ENCODE assay signal across 24 cellular contexts in the genomic region with DNA sequence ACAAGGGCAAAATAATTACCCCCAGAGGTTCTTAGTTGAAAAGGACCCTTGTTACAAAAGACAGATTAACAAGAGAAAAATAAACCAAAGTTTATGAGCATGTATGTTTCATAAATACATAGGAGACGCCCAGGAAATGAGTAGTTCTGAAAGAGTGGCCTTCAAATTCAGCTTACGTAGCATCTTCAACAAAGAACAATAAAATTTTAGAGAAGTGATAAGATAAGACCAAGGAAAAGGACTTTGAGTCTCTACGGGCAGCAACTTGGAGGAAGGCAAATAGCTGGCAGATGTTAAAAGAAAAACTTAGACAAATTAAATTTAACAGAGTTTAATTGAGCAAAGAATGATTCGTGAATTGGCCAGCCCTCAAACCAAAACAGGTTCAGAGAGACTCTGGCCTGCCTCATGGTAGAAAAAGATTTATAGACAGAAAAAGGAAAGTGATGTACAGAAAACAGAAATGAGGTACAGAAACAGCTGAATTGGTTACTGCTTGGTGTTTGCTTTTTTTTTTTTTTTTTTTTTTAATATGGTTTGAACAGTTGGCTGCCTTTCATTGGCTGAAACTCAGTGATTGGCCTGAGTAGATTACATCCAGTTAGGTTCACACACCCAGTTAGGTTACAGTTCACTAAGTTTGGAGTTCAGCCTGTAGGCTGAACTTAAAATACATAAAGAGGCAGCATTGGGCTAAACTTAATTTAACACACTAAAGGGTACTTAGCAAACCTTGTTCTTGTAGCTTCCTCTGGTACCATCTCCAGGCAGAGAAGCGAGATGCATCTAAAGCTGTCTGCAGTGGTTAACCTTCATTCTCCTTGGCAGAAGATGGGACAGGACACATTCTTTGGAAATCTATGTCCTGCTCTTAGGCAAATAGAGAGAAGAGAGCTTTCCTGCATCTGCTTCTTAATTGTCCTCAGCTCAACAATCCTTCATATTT. TPM values are rescaled to one million over a fixed set of nuclear protein-coding genes. Genes with fewer than 3 reads are reported as not detected.
A peak's percentile ranks its signal among the peaks of the same experiment; 100 is the strongest.
DNase-seq lines count a peak whose midpoint lies in the region; ATAC-seq, FAIRE-seq and TF ChIP-seq lines count a peak whose summit lies in the region.
"Had no signal": no experiment of that assay in that cellular context is flagged by ENCODE, and none has a peak within 500 bp of the region (broad histone marks: within the 10 kb centered on the region; RNA-seq: fewer than 3 reads in every experiment).

No MANE protein-coding gene starts in this region.

- in situ Hi-C loops in ACHN (cut with HindIII; ENCODE audit: low pct_ligation_motif_present, low pct_unique_long_range_greater_than_20kb, low sequenced_read_pairs) = no loop called here

- no peaks in the 10 kb centered on the region for H3K27me3 ChIP-seq in small intestine (ENCODE audit: control insufficient read depth in 2 of 2, insufficient read depth in 2 of 2, low read length in 2 of 2)
- H3K27me3 ChIP-seq: adrenal gland, heart left ventricle, ovary, tibial nerve had no signal

- no peaks in the 10 kb centered on the region for H3K27me3 Mint-ChIP-seq in T-helper 17 cell

- DNase-seq in NCI-H226 (peak; percentile 48), T-helper 17 cell (no peak), fibroblast of pulmonary artery (ENCODE audit: low read depth) (peak; percentile 91), small intestine (peak; percentile 89), DMS79 (lab: John Stamatoyannopoulos, UW) (no peak), ACHN (no peak)
- DNase-seq: activated CD4-positive, alpha-beta T cell treated with anti-CD3 and anti-CD28 coated beads for 48 hours; activated gamma-delta T cell treated with Interleukin-2 at 50 U/mL for 16 hours; heart left ventricle; immature natural killer cell; natural killer cell; NCI-H1436; NCI-H774; ovary; stimulated activated CD4-positive, alpha-beta T cell treated with anti-CD3 and anti-CD28 coated beads, Interleukin-2, amount 100 ng/mL, for 24 hours; stimulated activated naive CD8-positive, alpha-beta T cell treated with anti-CD3 and anti-CD28 coated beads, Interleukin-15, Interleukin-2, amounts not matched to agents 100 U/mL and 50 U/mL, for 24 hours had no signal

- H3K4me1 ChIP-seq in small intestine (ENCODE audit: control insufficient read depth in 2 of 2, insufficient read depth in 1 of 2, low read depth in 1 of 2, low read length in 1 of 2) = peaks cover 0 to 6% of the 10 kb centered on the region in 2 donors
- H3K4me1 ChIP-seq: heart left ventricle, tibial nerve had no signal

- H3K4me3 ChIP-seq in fibroblast of pulmonary artery (replicated peaks; ENCODE audit: low read depth, low read length) (no peak overlapping the region), small intestine (ENCODE audit: low read depth in 1 of 2, low read length in 2 of 2) (no peak overlapping the region)
- H3K4me3 ChIP-seq: adrenal gland, heart left ventricle, ovary, tibial nerve had no signal

- peak overlapping the region in 1 of 2 donors; percentile 23 for H3K27ac ChIP-seq in small intestine (ENCODE audit: low read depth in 1 of 2, low read length in 1 of 2)
- H3K27ac ChIP-seq: adrenal gland, heart left ventricle, ovary, tibial nerve had no signal

- ATAC-seq in T-helper 17 cell (peak; percentile 59), HG03196 (IDR thresholded peaks at IDR 0.05; ENCODE audit: unreplicated experiment) (no peak)
- ATAC-seq: heart left ventricle; natural killer cell; Panc1; stimulated activated naive CD8-positive, alpha-beta T cell treated with anti-CD3 and anti-CD28 coated beads, Interleukin-15, Interleukin-2, amounts not matched to agents 100 U/mL and 50 U/mL, for 24 hours had no signal

- H3K36me3 Mint-ChIP-seq in T-helper 17 cell (ENCODE audit: low read depth) = no peaks in the 10 kb centered on the region
- H3K36me3 Mint-ChIP-seq: immature natural killer cell, natural killer cell had no signal

- peak overlapping the region; percentile 25 for H3K4me3 Mint-ChIP-seq in T-helper 17 cell
- H3K4me3 Mint-ChIP-seq: central memory CD8-positive, alpha-beta T cell; immature natural killer cell; natural killer cell had no signal

- peak overlapping the region; percentile 89 for H3K27ac Mint-ChIP-seq in T-helper 17 cell
- H3K27ac Mint-ChIP-seq: immature natural killer cell, natural killer cell had no signal

- H3K9me3 ChIP-seq in T-helper 17 cell (ENCODE audit: control insufficient read depth, low read length, poor library complexity, severe bottlenecking) (no peaks in the 10 kb centered on the region), small intestine (ENCODE audit: control insufficient read depth, low read depth) (no peaks in the 10 kb centered on the region)
- H3K9me3 ChIP-seq: adrenal gland, heart left ventricle, ovary, tibial nerve had no signal

- peak; percentile 67 for FAIRE-seq in small intestine (lab: Jason Lieb, UNC)
- FAIRE-seq: H54, TTC549 had no signal

- WGBS in small intestine, 3 donors = 14 to 53% (median 27%) methylated on average over 5 of the region's 5 CpGs

- H3K36me3 ChIP-seq in small intestine (ENCODE audit: control insufficient read depth in 2 of 2, insufficient read depth in 2 of 2, low read length in 2 of 2) = no peaks in the 10 kb centered on the region
- H3K36me3 ChIP-seq: adrenal gland, heart left ventricle, ovary, tibial nerve had no signal

- TF ChIP-seq CTCF in fibroblast of pulmonary artery (IDR thresholded peaks at IDR 0.05; ENCODE audit: low read length, missing control alignments) = no peak

- peaks cover 10% of the 10 kb centered on the region for H3K4me1 Mint-ChIP-seq in T-helper 17 cell
- H3K4me1 Mint-ChIP-seq: central memory CD8-positive, alpha-beta T cell; immature natural killer cell; natural killer cell had no signal

RNA-seq across cellular contexts. Expression of a gene that starts 23.2 kb away (rescaled TPM):
- total RNA-seq in T-helper 17 cell = 1 to 10 TPM; 1.3 to 1.6 TPM
- polyA plus RNA-seq in small intestine = 1 to 10 TPM in 2 of 3 donors, not detected in 1; 1.4 to 3.7 TPM
- polyA plus RNA-seq: BJ, immature natural killer cell had no signal

Comparison
In these comparisons a context has a peak if more than half of its experiments do, and no peak if none do; other contexts are left out.
1. DNase-seq: peak in NCI-H226 (single experiment), fibroblast of pulmonary artery (single experiment) and small intestine (single experiment); none in T-helper 17 cell (0 of 3), DMS79 (single experiment) and ACHN (single experiment).